1 cellular context compared by ENCODE assay signal in genomic region chr17:45775148-45775547, GRCh38.
TF ChIP-seq lines count a peak whose summit lies in the region.

No MANE protein-coding gene starts in this region.

TF ChIP-seq in H1, 55 proteins besides CTCF, POLR2A, EP300 and RAD21 (continued from another document):
- TF ChIP-seq RNF2 (IDR thresholded peaks at IDR 0.05; ENCODE audit: borderline replicate concordance, low read depth, low read length, missing control alignments, poor library complexity, severe bottlenecking) (no peak), SP4 (IDR thresholded peaks at IDR 0.05; ENCODE audit: low read length) (no peak), CBX5 (IDR thresholded peaks at IDR 0.05; ENCODE audit: low read depth, low read length) (no peak), SIX5 (IDR thresholded peaks at IDR 0.05; ENCODE audit: low read depth, low read length) (no peak), RBBP5 (IDR thresholded peaks at IDR 0.05; ENCODE audit: borderline replicate concordance, low read depth, low read length) (no peak), BACH1 (IDR thresholded peaks at IDR 0.05; ENCODE audit: low read length) (no peak), CEBPB (IDR thresholded peaks at IDR 0.05; ENCODE audit: low read depth, low read length) (no peak), SUZ12 (IDR thresholded peaks at IDR 0.05; ENCODE audit: low read length) (no peak), KDM4A (IDR thresholded peaks at IDR 0.05; ENCODE audit: low read depth, low read length, severe bottlenecking) (no peak), MAFK (IDR thresholded peaks at IDR 0.05; ENCODE audit: low read depth, low read length) (no peak), CHD7 (IDR thresholded peaks at IDR 0.05; ENCODE audit: insufficient replicate concordance, low read length) (no peak), HDAC6 (IDR thresholded peaks at IDR 0.05; ENCODE audit: low read depth, low read length) (no peak)
